Comparison of ENCODE assay signal across 8 cellular contexts in genomic region chr14:91373591-91374245, GRCh38. TPM values are rescaled to one million over a fixed set of nuclear protein-coding genes. Genes with fewer than 3 reads are reported as not detected.
A peak's percentile ranks its signal among the peaks of the same experiment; 100 is the strongest.
DNase-seq lines count a peak whose midpoint lies in the region; ATAC-seq and TF ChIP-seq lines count a peak whose summit lies in the region.

No MANE protein-coding gene starts in this region.

- H3K36me3 ChIP-seq in BLaER1, result peaks cover 6% of the 10 kb centered on the region; the same call in 1 of the 2 replicates
- no peaks in the 10 kb centered on the region for H3K36me3 ChIP-seq in Peyer's patch
- H3K36me3 ChIP-seq in transverse colon, result no peaks in the 10 kb centered on the region

- TF ChIP-seq CTCF in Peyer's patch (IDR thresholded peaks at IDR 0.05), result no peak
- TF ChIP-seq CTCF in transverse colon (IDR thresholded peaks at IDR 0.05), result no peak

- no peaks in the 10 kb centered on the region for H3K27me3 ChIP-seq in BLaER1
- no peaks in the 10 kb centered on the region for H3K27me3 ChIP-seq in Peyer's patch
- H3K27me3 ChIP-seq in transverse colon, result no peaks in the 10 kb centered on the region

- ATAC-seq in GM19023 (IDR thresholded peaks at IDR 0.05; ENCODE audit: unreplicated experiment) (peak; percentile 58), HG03066 (IDR thresholded peaks at IDR 0.05; ENCODE audit: low read depth, unreplicated experiment) (peak; percentile 61)

- in situ Hi-C loops in transverse colon (cut with MboI; ENCODE audit: low pct_ligation_motif_present in 1 of 4, low pct_unique_long_range_greater_than_20kb in 1 of 4, low sequenced_read_pairs in 3 of 4), result no loop called here

- TF ChIP-seq EP300 in transverse colon (IDR thresholded peaks at IDR 0.05; ENCODE audit: low read depth), result no peak

- peak overlapping the region; percentile 42; the same call in 1 of the 2 replicates for H3K9ac ChIP-seq in BLaER1

- WGBS in transverse colon (ENCODE audit: low coverage in 1 of 2), 2 donors, result 55 to 63% methylated on average over 2 to 11 of the region's 11 CpGs

- DNase-seq in Peyer's patch (peak in 1 of 3 donors; percentile 53), transverse colon (no peak), NCI-H146 treated with DMSO at 0.1 percent for 48 hours (lab: John Stamatoyannopoulos, UW; ENCODE audit: unreplicated experiment) (no peak)
- no peak for DNase-seq in effector CD8-positive, alpha-beta T cell (lab: John Stamatoyannopoulos, UW)

- H3K9me3 ChIP-seq in BLaER1 (no peaks in the 10 kb centered on the region), Peyer's patch (no peaks in the 10 kb centered on the region), transverse colon (no peaks in the 10 kb centered on the region)

- peak overlapping the region; percentile 35; the same call in 1 of the 2 replicates for H3K4me3 ChIP-seq in BLaER1
- H3K4me3 ChIP-seq in Peyer's patch, result peak overlapping the region in 1 of 4 donors; percentile 18
- no peak overlapping the region for H3K4me3 ChIP-seq in transverse colon

- peaks cover 98% of the 10 kb centered on the region for H3K4me1 Mint-ChIP-seq in dendritic cell treated with granulocyte-macrophage colony-stimulating factor and Interleukin-4, amounts not matched to agents 40 ng/mL and 50 ng/mL, for 4 days (ENCODE audit: low read depth)

- peaks cover 99% of the 10 kb centered on the region for H4K20me1 ChIP-seq in BLaER1

- H3K27ac Mint-ChIP-seq in dendritic cell treated with granulocyte-macrophage colony-stimulating factor and Interleukin-4, amounts not matched to agents 40 ng/mL and 50 ng/mL, for 4 days, result peak overlapping the region; percentile 71

- peaks cover 36% of the 10 kb centered on the region for H3K27me3 Mint-ChIP-seq in dendritic cell treated with granulocyte-macrophage colony-stimulating factor and Interleukin-4, amounts not matched to agents 40 ng/mL and 50 ng/mL, for 4 days

- TF ChIP-seq POLR2A in Peyer's patch (IDR thresholded peaks at IDR 0.05) (no peak), transverse colon (IDR thresholded peaks at IDR 0.05) (no peak)

- peak overlapping the region; percentile 34 for H3K4me3 Mint-ChIP-seq in dendritic cell treated with granulocyte-macrophage colony-stimulating factor and Interleukin-4, amounts not matched to agents 40 ng/mL and 50 ng/mL, for 4 days

- H3K27ac ChIP-seq in BLaER1 (peak overlapping the region; percentile 70), Peyer's patch (peak overlapping the region; percentile 27 to 79 (median 58)), transverse colon (peak overlapping the region; percentile 44 to 58 (median 48))

- intact Hi-C loops in dendritic cell treated with granulocyte-macrophage colony-stimulating factor and Interleukin-4, amounts not matched to agents 40 ng/mL and 50 ng/mL, for 4 days (cut with micrococcal nuclease), result no loop called here
- intact Hi-C loops in transverse colon (cut with DNase I; ENCODE audit: low total_unique reads), result no loop called here

- no peaks in the 10 kb centered on the region for H3K9me3 Mint-ChIP-seq in dendritic cell treated with granulocyte-macrophage colony-stimulating factor and Interleukin-4, amounts not matched to agents 40 ng/mL and 50 ng/mL, for 4 days

- H3K36me3 Mint-ChIP-seq in dendritic cell treated with granulocyte-macrophage colony-stimulating factor and Interleukin-4, amounts not matched to agents 40 ng/mL and 50 ng/mL, for 4 days (ENCODE audit: low read depth), result no peaks in the 10 kb centered on the region

- H3K4me1 ChIP-seq in BLaER1 (peaks cover 100% of the 10 kb centered on the region), Peyer's patch (peaks cover 5 to 65% (median 58%) of the 10 kb centered on the region in 4 donors), transverse colon (peaks cover 18 to 72% (median 42%) of the 10 kb centered on the region in 4 donors)

- peak overlapping the region; percentile 92 for H3K4me2 ChIP-seq in BLaER1

RNA-seq across cellular contexts. Expression of gene CCDC88C, which starts 43.9 kb away (rescaled TPM):
- total RNA-seq in Peyer's patch (100 to 1,000 TPM in 1 of 4 donors, 10 to 100 TPM in 3; 18.9 to 189 (median 77.2) TPM), transverse colon (100 to 1,000 TPM in 1 of 4 donors, 10 to 100 TPM in 3; 29.5 to 171 (median 60.3) TPM)
